In the genomic region with DNA sequence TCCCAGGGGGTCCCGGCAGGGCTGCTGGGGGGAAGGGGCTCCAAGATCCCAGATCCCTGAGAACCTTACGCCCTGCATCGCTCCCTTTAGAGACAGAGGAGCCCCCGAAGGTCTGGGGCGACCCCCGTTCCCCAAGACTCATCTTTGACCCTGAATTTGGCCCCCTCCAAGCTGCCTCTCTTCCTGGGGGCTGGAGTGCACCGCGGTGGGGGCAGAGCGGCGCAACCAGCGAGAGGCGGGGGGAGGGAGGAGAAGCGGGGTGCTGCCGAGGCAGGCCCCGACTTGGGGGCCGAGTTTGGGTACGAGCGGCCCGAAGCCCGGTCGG, we compare ENCODE assay signal across 1 cellular context.
TF ChIP-seq lines count a peak whose summit lies in the region.

No MANE protein-coding gene starts in this region.

TF ChIP-seq in SK-N-SH treated with all-trans-retinoic acid at 6 μM for 48 hours, 23 proteins besides CTCF, POLR2A, EP300 and RAD21 (continued from another document):
- TF ChIP-seq, protein P1, sequence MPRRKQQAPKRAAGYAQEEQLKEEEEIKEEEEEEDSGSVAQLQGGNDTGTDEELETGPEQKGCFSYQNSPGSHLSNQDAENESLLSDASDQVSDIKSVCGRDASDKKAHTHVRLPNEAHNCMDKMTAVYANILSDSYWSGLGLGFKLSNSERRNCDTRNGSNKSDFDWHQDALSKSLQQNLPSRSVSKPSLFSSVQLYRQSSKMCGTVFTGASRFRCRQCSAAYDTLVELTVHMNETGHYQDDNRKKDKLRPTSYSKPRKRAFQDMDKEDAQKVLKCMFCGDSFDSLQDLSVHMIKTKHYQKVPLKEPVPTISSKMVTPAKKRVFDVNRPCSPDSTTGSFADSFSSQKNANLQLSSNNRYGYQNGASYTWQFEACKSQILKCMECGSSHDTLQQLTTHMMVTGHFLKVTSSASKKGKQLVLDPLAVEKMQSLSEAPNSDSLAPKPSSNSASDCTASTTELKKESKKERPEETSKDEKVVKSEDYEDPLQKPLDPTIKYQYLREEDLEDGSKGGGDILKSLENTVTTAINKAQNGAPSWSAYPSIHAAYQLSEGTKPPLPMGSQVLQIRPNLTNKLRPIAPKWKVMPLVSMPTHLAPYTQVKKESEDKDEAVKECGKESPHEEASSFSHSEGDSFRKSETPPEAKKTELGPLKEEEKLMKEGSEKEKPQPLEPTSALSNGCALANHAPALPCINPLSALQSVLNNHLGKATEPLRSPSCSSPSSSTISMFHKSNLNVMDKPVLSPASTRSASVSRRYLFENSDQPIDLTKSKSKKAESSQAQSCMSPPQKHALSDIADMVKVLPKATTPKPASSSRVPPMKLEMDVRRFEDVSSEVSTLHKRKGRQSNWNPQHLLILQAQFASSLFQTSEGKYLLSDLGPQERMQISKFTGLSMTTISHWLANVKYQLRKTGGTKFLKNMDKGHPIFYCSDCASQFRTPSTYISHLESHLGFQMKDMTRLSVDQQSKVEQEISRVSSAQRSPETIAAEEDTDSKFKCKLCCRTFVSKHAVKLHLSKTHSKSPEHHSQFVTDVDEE (CRISPR knock-in tag; IDR thresholded peaks at IDR 0.05), result no peak
- no peak for TF ChIP-seq BACH2 (CRISPR knock-in tag; IDR thresholded peaks at IDR 0.05; ENCODE audit: borderline replicate concordance)
- no peak for TF ChIP-seq ISL1 (CRISPR knock-in tag; IDR thresholded peaks at IDR 0.05)
- TF ChIP-seq ZNF70 (CRISPR knock-in tag; IDR thresholded peaks at IDR 0.05), result no peak
- no peak for TF ChIP-seq GLIS3 (CRISPR knock-in tag; IDR thresholded peaks at IDR 0.05)
- TF ChIP-seq, protein P2, sequence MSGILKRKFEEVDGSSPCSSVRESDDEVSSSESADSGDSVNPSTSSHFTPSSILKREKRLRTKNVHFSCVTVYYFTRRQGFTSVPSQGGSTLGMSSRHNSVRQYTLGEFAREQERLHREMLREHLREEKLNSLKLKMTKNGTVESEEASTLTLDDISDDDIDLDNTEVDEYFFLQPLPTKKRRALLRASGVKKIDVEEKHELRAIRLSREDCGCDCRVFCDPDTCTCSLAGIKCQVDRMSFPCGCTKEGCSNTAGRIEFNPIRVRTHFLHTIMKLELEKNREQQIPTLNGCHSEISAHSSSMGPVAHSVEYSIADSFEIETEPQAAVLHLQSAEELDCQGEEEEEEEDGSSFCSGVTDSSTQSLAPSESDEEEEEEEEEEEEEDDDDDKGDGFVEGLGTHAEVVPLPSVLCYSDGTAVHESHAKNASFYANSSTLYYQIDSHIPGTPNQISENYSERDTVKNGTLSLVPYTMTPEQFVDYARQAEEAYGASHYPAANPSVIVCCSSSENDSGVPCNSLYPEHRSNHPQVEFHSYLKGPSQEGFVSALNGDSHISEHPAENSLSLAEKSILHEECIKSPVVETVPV (CRISPR knock-in tag; IDR thresholded peaks at IDR 0.05), result no peak
- TF ChIP-seq ZNF565 (CRISPR knock-in tag; conservative IDR thresholded peaks at IDR 0.05; ENCODE audit: low read depth), result no peak
- no peak for TF ChIP-seq RARB (CRISPR knock-in tag; IDR thresholded peaks at IDR 0.05)
- TF ChIP-seq ZC3H10 (CRISPR knock-in tag; IDR thresholded peaks at IDR 0.05), result no peak
- TF ChIP-seq, protein P3, sequence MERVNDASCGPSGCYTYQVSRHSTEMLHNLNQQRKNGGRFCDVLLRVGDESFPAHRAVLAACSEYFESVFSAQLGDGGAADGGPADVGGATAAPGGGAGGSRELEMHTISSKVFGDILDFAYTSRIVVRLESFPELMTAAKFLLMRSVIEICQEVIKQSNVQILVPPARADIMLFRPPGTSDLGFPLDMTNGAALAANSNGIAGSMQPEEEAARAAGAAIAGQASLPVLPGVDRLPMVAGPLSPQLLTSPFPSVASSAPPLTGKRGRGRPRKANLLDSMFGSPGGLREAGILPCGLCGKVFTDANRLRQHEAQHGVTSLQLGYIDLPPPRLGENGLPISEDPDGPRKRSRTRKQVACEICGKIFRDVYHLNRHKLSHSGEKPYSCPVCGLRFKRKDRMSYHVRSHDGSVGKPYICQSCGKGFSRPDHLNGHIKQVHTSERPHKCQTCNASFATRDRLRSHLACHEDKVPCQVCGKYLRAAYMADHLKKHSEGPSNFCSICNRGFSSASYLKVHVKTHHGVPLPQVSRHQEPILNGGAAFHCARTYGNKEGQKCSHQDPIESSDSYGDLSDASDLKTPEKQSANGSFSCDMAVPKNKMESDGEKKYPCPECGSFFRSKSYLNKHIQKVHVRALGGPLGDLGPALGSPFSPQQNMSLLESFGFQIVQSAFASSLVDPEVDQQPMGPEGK (CRISPR knock-in tag; IDR thresholded peaks at IDR 0.05; ENCODE audit: borderline replicate concordance), result no peak
- TF ChIP-seq ZFP3 (CRISPR knock-in tag; IDR thresholded peaks at IDR 0.05), result no peak
